Comparison of ENCODE assay signal across 20 cellular contexts in genomic region chr15:100897873-100898490, GRCh38. TPM values are rescaled to one million over a fixed set of nuclear protein-coding genes. Genes with fewer than 3 reads are reported as not detected.
DNase-seq lines count a peak whose midpoint lies in the region; ATAC-seq and TF ChIP-seq lines count a peak whose summit lies in the region.
"Had no signal": no experiment of that assay in that cellular context is flagged by ENCODE, and none has a peak within 500 bp of the region (broad histone marks: within the 10 kb centered on the region; RNA-seq: fewer than 3 reads in every experiment).

No MANE protein-coding gene starts in this region.

- H3K18ac ChIP-seq in mesendoderm (ENCODE audit: low read length), result no peak overlapping the region

- no peak overlapping the region for H3K4ac ChIP-seq in mesendoderm (ENCODE audit: low read depth, low read length)

- H3K4me1 ChIP-seq in PC-3 (ENCODE audit: insufficient read depth, low read length) (no peaks in the 10 kb centered on the region; the same call in 1 of the 2 replicates), mesendoderm (ENCODE audit: control insufficient read depth, low read depth, low read length) (peaks cover 9% of the 10 kb centered on the region)

- H2BK120ac ChIP-seq in mesendoderm (ENCODE audit: low read depth, low read length), result no peak overlapping the region

- no peaks in the 10 kb centered on the region for H3K9me3 Mint-ChIP-seq in chondrocyte (ENCODE audit: low read depth)
- H3K9me3 Mint-ChIP-seq: CD4-positive, alpha-beta memory T cell; HFFc6 had no signal

- no peak overlapping the region for H3K56ac ChIP-seq in mesendoderm (ENCODE audit: low read length)

- H3K9me3 ChIP-seq in PC-3 (ENCODE audit: low read length), result no peaks in the 10 kb centered on the region
- H3K9me3 ChIP-seq: BE2C had no signal

- H3K4me1 Mint-ChIP-seq in chondrocyte (ENCODE audit: low read depth), result peaks cover 30% of the 10 kb centered on the region
- H3K4me1 Mint-ChIP-seq: CD4-positive, alpha-beta memory T cell had no signal

- no peak overlapping the region for H4K8ac ChIP-seq in mesendoderm (ENCODE audit: low read depth, low read length)

- POLR2A ChIA-PET in PC-3 (lab: Charles Lee; ENCODE audit: unreplicated experiment), result no interaction called here

- no peak for ATAC-seq in Right ventricle myocardium inferior
- ATAC-seq in PC-3, result no peak

- BruUV-seq in PC-3 (replicated peaks; lab: Mats Ljungman, UMichigan), result no TSS peak

- no peaks in the 10 kb centered on the region for H3K36me3 Mint-ChIP-seq in chondrocyte (ENCODE audit: low read depth)
- H3K36me3 Mint-ChIP-seq: CD4-positive, alpha-beta memory T cell had no signal

- no peak overlapping the region for H2BK15ac ChIP-seq in mesendoderm (replicated peaks; ENCODE audit: low read depth)

- TF ChIP-seq CTCF in PC-3 (conservative IDR thresholded peaks at IDR 0.05; ENCODE audit: low read depth, low read length), result no peak
- no peak for TF ChIP-seq CTCF in chondrocyte (IDR thresholded peaks at IDR 0.05)

- H3K27ac Mint-ChIP-seq in chondrocyte (ENCODE audit: unreplicated experiment), result no peak overlapping the region
- H3K27ac Mint-ChIP-seq: CD4-positive, alpha-beta memory T cell; HFFc6 had no signal

- peak overlapping the region; percentile 19; the same call in 1 of the 2 replicates for H3K27ac ChIP-seq in PC-3 (ENCODE audit: low read length)
- H3K27ac ChIP-seq in mesendoderm (ENCODE audit: low read depth, low read length), result no peak overlapping the region
- H3K27ac ChIP-seq: HL-60 had no signal

- no peak overlapping the region for H2AK5ac ChIP-seq in mesendoderm (ENCODE audit: low read length)

- H2AFZ ChIP-seq in PC-3 (ENCODE audit: low read length), result no peak overlapping the region

- no peak overlapping the region for H3K9ac ChIP-seq in PC-3 (ENCODE audit: low read length)
- H3K9ac ChIP-seq in mesendoderm (ENCODE audit: low read length), result no peak overlapping the region

- no peaks in the 10 kb centered on the region for H3K27me3 Mint-ChIP-seq in chondrocyte (ENCODE audit: low read depth)

- intact Hi-C loops in cardiac septum (cut with DNase I), result no loop called here
- intact Hi-C loops in Right ventricle myocardium inferior (cut with DNase I), result no loop called here
- intact Hi-C loops in PC-3 (cut with micrococcal nuclease), result no loop called here

- peaks cover 96% of the 10 kb centered on the region for H3K36me3 ChIP-seq in PC-3 (ENCODE audit: low read depth, low read length)
- no peaks in the 10 kb centered on the region for H3K36me3 ChIP-seq in mesendoderm (ENCODE audit: control insufficient read depth, insufficient read depth, low read length)
- H3K36me3 ChIP-seq: BE2C had no signal

- H4K5ac ChIP-seq in mesendoderm (ENCODE audit: low read length), result no peak overlapping the region

- H2BK5ac ChIP-seq in mesendoderm (ENCODE audit: low read length), result no peak overlapping the region

- peak overlapping the region; percentile 45 for H3K23ac ChIP-seq in mesendoderm (ENCODE audit: low read length)

- no CpG with 5 or more reads among the region's 19 CpGs for WGBS in mesendoderm (ENCODE audit: extremely low coverage, insufficient coverage, low lambda C conversion rate)

- no peak overlapping the region for H3K4me3 ChIP-seq in PC-3 (ENCODE audit: low read length)
- H3K4me3 ChIP-seq in mesendoderm (ENCODE audit: low read length), result no peak overlapping the region

- CTCF ChIA-PET in PC-3 (lab: Charles Lee), result no interaction called here

- peaks cover 39% of the 10 kb centered on the region; the same call in 1 of the 2 replicates for H4K20me1 ChIP-seq in PC-3 (ENCODE audit: low read length)

- H3K79me1 ChIP-seq in mesendoderm (ENCODE audit: low read length), result no peaks in the 10 kb centered on the region

- peaks cover 4% of the 10 kb centered on the region; the same call in 1 of the 2 replicates for H3K79me2 ChIP-seq in PC-3 (ENCODE audit: low read length)
- no peaks in the 10 kb centered on the region for H3K79me2 ChIP-seq in mesendoderm (ENCODE audit: control insufficient read depth, insufficient read depth, low read length)

- H3K4me3 Mint-ChIP-seq in chondrocyte (ENCODE audit: unreplicated experiment), result no peak overlapping the region
- H3K4me3 Mint-ChIP-seq: CD4-positive, alpha-beta memory T cell; HFFc6 had no signal

- DNase-seq in cardiac septum (ENCODE audit: low spot score), result peak; percentile 71
- no peak for DNase-seq in Right ventricle myocardium inferior (ENCODE audit: missing footprints)
- DNase-seq in PC-3, result no peak
- DNase-seq in mesendoderm, result no peak
- DNase-seq in NCI-H526 treated with DMSO at 0.1 percent for 48 hours (lab: John Stamatoyannopoulos, UW), result no peak
- no peak for DNase-seq in chondrocyte (ENCODE audit: low spot score)
- no peak for DNase-seq in SW 1271 (lab: John Stamatoyannopoulos, UW)
- DNase-seq: BE2C; CD4-positive, alpha-beta memory T cell; H7; HFFc6; IMR-90; NCI-H1048; NCI-H1436 treated with DMSO at 0.1 percent for 48 hours; NCI-H2029; NCI-H2171 treated with DMSO at 0.1 percent for 48 hours; NCI-H446; OCI-M1; RPMI8226 had no signal

- H3K9me2 ChIP-seq in PC-3 (replicated peaks; ENCODE audit: low read length), result no peaks in the 10 kb centered on the region

- H3K27me3 ChIP-seq in PC-3 (ENCODE audit: low read length) (no peaks in the 10 kb centered on the region), mesendoderm (ENCODE audit: insufficient read depth, low read length, poor library complexity) (no peaks in the 10 kb centered on the region)
- H3K27me3 ChIP-seq: BE2C had no signal

- H3F3A ChIP-seq in PC-3 (ENCODE audit: low read length, unreplicated experiment), result peaks cover 89% of the 10 kb centered on the region

- H3K4me2 ChIP-seq in PC-3 (ENCODE audit: low read length) (no peak overlapping the region), mesendoderm (ENCODE audit: low read length) (no peak overlapping the region)

RNA-seq across cellular contexts. Expression of gene ALDH1A3, which starts 18.4 kb away (rescaled TPM):
- total RNA-seq in cardiac septum, result 7.8 TPM
- 3.7 TPM for total RNA-seq in Right ventricle myocardium inferior
- 5,398 and 6,043 TPM in 2 replicates for total RNA-seq in PC-3 (2014; rRNA removed)
- polyA plus RNA-seq in mesendoderm (2013, experiment 1 of 2), result 3.6 TPM
- polyA plus RNA-seq in mesendoderm (2013, experiment 2 of 2), result 3.3 TPM
- 0.51 to 0.55 TPM in 2 of 3 replicates, not detected in the other for total RNA-seq in chondrocyte
- total RNA-seq: CD4-positive, alpha-beta memory T cell had no signal
- polyA plus RNA-seq: CD4-positive, alpha-beta memory T cell had no signal

RNA-seq across cellular contexts. Expression of gene LRRK1, which starts 21.2 kb away (rescaled TPM):
- 3.5 TPM for total RNA-seq in cardiac septum
- total RNA-seq in Right ventricle myocardium inferior, result 2.7 TPM
- total RNA-seq in PC-3 (2014; rRNA removed), result 7.0 and 11.4 TPM in 2 replicates
- polyA plus RNA-seq in mesendoderm (2013, experiment 1 of 2), result 0.66 TPM
- polyA plus RNA-seq in mesendoderm (2013, experiment 2 of 2), result 0.57 TPM
- 6.0 to 11.3 TPM (median 10.1 TPM) in 3 replicates for total RNA-seq in chondrocyte

Comparison
In these comparisons a context has a peak if more than half of its experiments do, and no peak if none do; other contexts are left out.
1. RNA of gene ALDH1A3, which starts 18.4 kb away (total RNA-seq): 5,398 to 6,043 TPM in PC-3; 7.8 TPM in cardiac septum (single experiment), 3.7 TPM in Right ventricle myocardium inferior (single experiment) and 0.51 to 0.55 TPM in chondrocyte; every median in the first group is over 100 times any median in the second.